1 cellular context compared by ENCODE assay signal in genomic region chr6:157534134-157534871, GRCh38.
A peak's percentile ranks its signal among the peaks of the same experiment; 100 is the strongest.
TF ChIP-seq lines count a peak whose summit lies in the region.

No MANE protein-coding gene starts in this region.

TF ChIP-seq in K562, 482 proteins besides CTCF, POLR2A, EP300 and RAD21 (continued from another document and continues in another):
- TF ChIP-seq ZBTB9 (CRISPR knock-in tag; IDR thresholded peaks at IDR 0.05) (peak; percentile 89), NFE2 (IDR thresholded peaks at IDR 0.05; ENCODE audit: low read depth) (no peak), IRF2 (CRISPR knock-in tag; IDR thresholded peaks at IDR 0.05) (no peak), CBX2 (IDR thresholded peaks at IDR 0.05; ENCODE audit: insufficient read depth, low read length, poor library complexity, severe bottlenecking) (no peak), ZBTB17 (CRISPR knock-in tag; IDR thresholded peaks at IDR 0.05) (peak; percentile 75), PKNOX1 (IDR thresholded peaks at IDR 0.05) (no peak), MAZ (CRISPR knock-in tag; conservative IDR thresholded peaks at IDR 0.05 in 1 of 2, IDR thresholded peaks at IDR 0.05 in 1 of 2) (peak in 1 of 2 experiments; percentile 48; a peak in 1 of 4 replicates), ADNP (tag; IDR thresholded peaks at IDR 0.05) (no peak), HMG20A (CRISPR knock-in tag; conservative IDR thresholded peaks at IDR 0.05) (no peak), ZNF592 (IDR thresholded peaks at IDR 0.05) (peak; percentile 98), HDAC2 (IDR thresholded peaks at IDR 0.05) (no peak), HNRNPLL (IDR thresholded peaks at IDR 0.05; ENCODE audit: low read depth, low read length, poor library complexity, severe bottlenecking) (no peak), MTF1 (CRISPR knock-in tag; IDR thresholded peaks at IDR 0.05; ENCODE audit: borderline replicate concordance) (no peak), ZNF184 (CRISPR knock-in tag; IDR thresholded peaks at IDR 0.05) (no peak), CREB3L1 (IDR thresholded peaks at IDR 0.05; ENCODE audit: borderline replicate concordance, low read depth) (no peak), ZNF407 (IDR thresholded peaks at IDR 0.05; ENCODE audit: low read depth) (no peak), SREBF2 (CRISPR knock-in tag; IDR thresholded peaks at IDR 0.05) (no peak), SNRNP70 (optimal IDR thresholded peaks at IDR 0.05; ENCODE audit: low read depth, low read length) (no peak), TCF7L2 (IDR thresholded peaks at IDR 0.05; ENCODE audit: low read depth, low read length) (no peak), ZNF695 (CRISPR knock-in tag; IDR thresholded peaks at IDR 0.05) (no peak), FIP1L1 (IDR thresholded peaks at IDR 0.05; ENCODE audit: low read depth, low read length, poor library complexity, severe bottlenecking) (no peak), GATAD2B (IDR thresholded peaks at IDR 0.05; ENCODE audit: borderline replicate concordance) (no peak), OTX1 (CRISPR knock-in tag; IDR thresholded peaks at IDR 0.05) (no peak), NFIX (CRISPR knock-in tag; IDR thresholded peaks at IDR 0.05; ENCODE audit: low read depth) (no peak), U2AF2 (optimal IDR thresholded peaks at IDR 0.05; ENCODE audit: low read depth, low read length) (no peak)
- TF ChIP-seq, protein P1, sequence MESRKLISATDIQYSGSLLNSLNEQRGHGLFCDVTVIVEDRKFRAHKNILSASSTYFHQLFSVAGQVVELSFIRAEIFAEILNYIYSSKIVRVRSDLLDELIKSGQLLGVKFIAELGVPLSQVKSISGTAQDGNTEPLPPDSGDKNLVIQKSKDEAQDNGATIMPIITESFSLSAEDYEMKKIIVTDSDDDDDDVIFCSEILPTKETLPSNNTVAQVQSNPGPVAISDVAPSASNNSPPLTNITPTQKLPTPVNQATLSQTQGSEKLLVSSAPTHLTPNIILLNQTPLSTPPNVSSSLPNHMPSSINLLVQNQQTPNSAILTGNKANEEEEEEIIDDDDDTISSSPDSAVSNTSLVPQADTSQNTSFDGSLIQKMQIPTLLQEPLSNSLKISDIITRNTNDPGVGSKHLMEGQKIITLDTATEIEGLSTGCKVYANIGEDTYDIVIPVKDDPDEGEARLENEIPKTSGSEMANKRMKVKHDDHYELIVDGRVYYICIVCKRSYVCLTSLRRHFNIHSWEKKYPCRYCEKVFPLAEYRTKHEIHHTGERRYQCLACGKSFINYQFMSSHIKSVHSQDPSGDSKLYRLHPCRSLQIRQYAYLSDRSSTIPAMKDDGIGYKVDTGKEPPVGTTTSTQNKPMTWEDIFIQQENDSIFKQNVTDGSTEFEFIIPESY (CRISPR knock-in tag; IDR thresholded peaks at IDR 0.05), result no peak
- TF ChIP-seq, protein P2, sequence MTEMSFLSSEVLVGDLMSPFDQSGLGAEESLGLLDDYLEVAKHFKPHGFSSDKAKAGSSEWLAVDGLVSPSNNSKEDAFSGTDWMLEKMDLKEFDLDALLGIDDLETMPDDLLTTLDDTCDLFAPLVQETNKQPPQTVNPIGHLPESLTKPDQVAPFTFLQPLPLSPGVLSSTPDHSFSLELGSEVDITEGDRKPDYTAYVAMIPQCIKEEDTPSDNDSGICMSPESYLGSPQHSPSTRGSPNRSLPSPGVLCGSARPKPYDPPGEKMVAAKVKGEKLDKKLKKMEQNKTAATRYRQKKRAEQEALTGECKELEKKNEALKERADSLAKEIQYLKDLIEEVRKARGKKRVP (CRISPR knock-in tag; IDR thresholded peaks at IDR 0.05), result no peak
- TF ChIP-seq, protein P3, sequence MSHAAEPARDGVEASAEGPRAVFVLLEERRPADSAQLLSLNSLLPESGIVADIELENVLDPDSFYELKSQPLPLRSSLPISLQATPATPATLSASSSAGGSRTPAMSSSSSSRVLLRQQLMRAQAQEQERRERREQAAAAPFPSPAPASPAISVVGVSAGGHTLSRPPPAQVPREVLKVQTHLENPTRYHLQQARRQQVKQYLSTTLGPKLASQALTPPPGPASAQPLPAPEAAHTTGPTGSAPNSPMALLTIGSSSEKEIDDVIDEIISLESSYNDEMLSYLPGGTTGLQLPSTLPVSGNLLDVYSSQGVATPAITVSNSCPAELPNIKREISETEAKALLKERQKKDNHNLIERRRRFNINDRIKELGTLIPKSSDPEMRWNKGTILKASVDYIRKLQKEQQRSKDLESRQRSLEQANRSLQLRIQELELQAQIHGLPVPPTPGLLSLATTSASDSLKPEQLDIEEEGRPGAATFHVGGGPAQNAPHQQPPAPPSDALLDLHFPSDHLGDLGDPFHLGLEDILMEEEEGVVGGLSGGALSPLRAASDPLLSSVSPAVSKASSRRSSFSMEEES (CRISPR knock-in tag; IDR thresholded peaks at IDR 0.05), result no peak
- TF ChIP-seq, protein P4, sequence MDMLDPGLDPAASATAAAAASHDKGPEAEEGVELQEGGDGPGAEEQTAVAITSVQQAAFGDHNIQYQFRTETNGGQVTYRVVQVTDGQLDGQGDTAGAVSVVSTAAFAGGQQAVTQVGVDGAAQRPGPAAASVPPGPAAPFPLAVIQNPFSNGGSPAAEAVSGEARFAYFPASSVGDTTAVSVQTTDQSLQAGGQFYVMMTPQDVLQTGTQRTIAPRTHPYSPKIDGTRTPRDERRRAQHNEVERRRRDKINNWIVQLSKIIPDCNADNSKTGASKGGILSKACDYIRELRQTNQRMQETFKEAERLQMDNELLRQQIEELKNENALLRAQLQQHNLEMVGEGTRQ (CRISPR knock-in tag; IDR thresholded peaks at IDR 0.05), result no peak
